Comparison of ENCODE assay signal across 10 cellular contexts in the genomic region with DNA sequence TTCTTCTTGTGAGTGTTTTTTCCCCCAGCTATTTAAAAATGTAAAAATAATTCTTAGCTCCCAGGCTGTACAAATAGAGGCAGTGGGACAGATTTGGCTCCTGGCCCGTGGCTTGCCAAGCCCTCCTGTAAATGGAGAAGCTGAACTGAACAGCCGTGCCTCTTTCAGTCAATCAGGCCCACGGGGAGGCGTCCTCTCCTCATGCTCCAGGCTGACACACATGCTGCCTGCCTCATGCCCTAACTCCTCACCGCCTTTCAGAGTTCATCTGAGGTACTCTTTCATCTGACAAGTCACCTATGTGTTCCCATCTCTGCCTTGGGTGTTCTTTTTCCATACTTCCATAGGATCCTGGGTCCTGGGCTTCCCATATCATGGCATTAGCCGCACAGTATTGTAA. TPM values are rescaled to one million over a fixed set of nuclear protein-coding genes. Genes with fewer than 3 reads are reported as not detected.
DNase-seq lines count a peak whose midpoint lies in the region; ATAC-seq and TF ChIP-seq lines count a peak whose summit lies in the region.
"Had no signal": no experiment of that assay in that cellular context is flagged by ENCODE, and none has a peak within 500 bp of the region (broad histone marks: within the 10 kb centered on the region; RNA-seq: fewer than 3 reads in every experiment).

No MANE protein-coding gene starts in this region.

- H3K4me3 ChIP-seq in CD4-positive, alpha-beta memory T cell (ENCODE audit: low read length in 2 of 2) = no peak overlapping the region
- H3K4me3 ChIP-seq in LNCaP clone FGC (ENCODE audit: low read depth, low read length) (no peak overlapping the region), testis (no peak overlapping the region)

- H3K36me3 Mint-ChIP-seq in CD4-positive, alpha-beta memory T cell = peaks cover 75 to 91% of the 10 kb centered on the region in 2 donors
- peaks cover 74% of the 10 kb centered on the region for H3K36me3 Mint-ChIP-seq in activated naive CD8-positive, alpha-beta T cell treated with anti-CD3 and anti-CD28 coated beads, Interleukin-2, amount 50 U/mL, for 24 hours (ENCODE audit: low read depth)
- peaks cover 14 to 40% of the 10 kb centered on the region in 2 donors for H3K36me3 Mint-ChIP-seq in naive B cell

- peaks cover 38% of the 10 kb centered on the region for H3K4me1 ChIP-seq in CD4-positive, alpha-beta memory T cell (ENCODE audit: insufficient read depth, low read length)
- no peaks in the 10 kb centered on the region for H3K4me1 ChIP-seq in testis

- peaks cover 26 to 41% (median 31%) of the 10 kb centered on the region in 4 donors for H3K4me1 Mint-ChIP-seq in CD4-positive, alpha-beta memory T cell
- H3K4me1 Mint-ChIP-seq in activated naive CD8-positive, alpha-beta T cell treated with anti-CD3 and anti-CD28 coated beads, Interleukin-2, amount 50 U/mL, for 24 hours = peaks cover 39% of the 10 kb centered on the region
- peaks cover 45 to 55% (median 51%) of the 10 kb centered on the region in 3 donors for H3K4me1 Mint-ChIP-seq in naive B cell

- peaks cover 83% of the 10 kb centered on the region for H3K36me3 ChIP-seq in CD4-positive, alpha-beta memory T cell (ENCODE audit: insufficient read depth, low read length)
- H3K36me3 ChIP-seq in testis (ENCODE audit: low read depth, missing control alignments) = no peaks in the 10 kb centered on the region

- no peak overlapping the region for H3K27ac ChIP-seq in CD4-positive, alpha-beta memory T cell (ENCODE audit: low read depth, low read length)
- no peak overlapping the region for H3K27ac ChIP-seq in testis

- WGBS in testis, 2 donors = 86 to 88% methylated on average over 6 of the region's 6 CpGs

- no peaks in the 10 kb centered on the region for H3K9me3 Mint-ChIP-seq in CD4-positive, alpha-beta memory T cell
- H3K9me3 Mint-ChIP-seq in activated naive CD8-positive, alpha-beta T cell treated with anti-CD3 and anti-CD28 coated beads, Interleukin-2, amount 50 U/mL, for 24 hours = no peaks in the 10 kb centered on the region
- no peaks in the 10 kb centered on the region for H3K9me3 Mint-ChIP-seq in naive B cell

- no peak overlapping the region for H3K4me3 Mint-ChIP-seq in CD4-positive, alpha-beta memory T cell
- H3K4me3 Mint-ChIP-seq in activated naive CD8-positive, alpha-beta T cell treated with anti-CD3 and anti-CD28 coated beads, Interleukin-2, amount 50 U/mL, for 24 hours = no peak overlapping the region
- H3K4me3 Mint-ChIP-seq in naive B cell = peak overlapping the region in 1 of 8 donors; percentile 29

- no peaks in the 10 kb centered on the region for H3K9me3 ChIP-seq in CD4-positive, alpha-beta memory T cell (ENCODE audit: control insufficient read depth in 1 of 2, low read length in 2 of 2)
- no peaks in the 10 kb centered on the region for H3K9me3 ChIP-seq in testis

- POLR2A ChIA-PET in CD4-positive, alpha-beta memory T cell (lab: Charles Lee; ENCODE audit: partially characterized antibody) = interaction anchor here (1.1 kb wide), 1 partner anchor 44 kb away, joined by 3 read pairs; no protein-coding TSS in a partner anchor
- POLR2A ChIA-PET in GM10248 (lab: Yijun Ruan, JAX) = no interaction called here

- TF ChIP-seq POLR2A in testis (IDR thresholded peaks at IDR 0.05) = no peak

- no peaks in the 10 kb centered on the region for H3K27me3 Mint-ChIP-seq in CD4-positive, alpha-beta memory T cell
- no peaks in the 10 kb centered on the region for H3K27me3 Mint-ChIP-seq in activated naive CD8-positive, alpha-beta T cell treated with anti-CD3 and anti-CD28 coated beads, Interleukin-2, amount 50 U/mL, for 24 hours
- no peaks in the 10 kb centered on the region for H3K27me3 Mint-ChIP-seq in naive B cell

- peak overlapping the region; percentile 42 to 89 (median 62) for H3K27ac Mint-ChIP-seq in CD4-positive, alpha-beta memory T cell
- peak overlapping the region; percentile 70 for H3K27ac Mint-ChIP-seq in activated naive CD8-positive, alpha-beta T cell treated with anti-CD3 and anti-CD28 coated beads, Interleukin-2, amount 50 U/mL, for 24 hours
- peak overlapping the region; percentile 53 to 95 (median 91) for H3K27ac Mint-ChIP-seq in naive B cell

- DNase-seq in CD4-positive, alpha-beta memory T cell = no peak
- DNase-seq in LNCaP clone FGC (ENCODE audit: low read depth) (no peak), naive B cell (no peak), SKM-1 (lab: John Stamatoyannopoulos, UW; ENCODE audit: unreplicated experiment) (no peak), testis (no peak), GM10248 (ENCODE audit: extremely low spot score) (no peak)
- DNase-seq in activated naive CD8-positive, alpha-beta T cell treated with anti-CD3 and anti-CD28 coated beads, Interleukin-2, amount 50 U/mL, for 24 hours = no peak
- DNase-seq: effector memory CD4-positive, alpha-beta T cell; foreskin melanocyte; NCI-H510A treated with DMSO at 0.1 percent for 48 hours had no signal

- intact Hi-C loops in CD4-positive, alpha-beta memory T cell (cut with micrococcal nuclease) = no loop called here
- intact Hi-C loops in testis (cut with DNase I; ENCODE audit: low total_unique reads) = no loop called here

- CTCF ChIA-PET in CD4-positive, alpha-beta memory T cell (lab: Charles Lee; ENCODE audit: partially characterized antibody) = interaction anchor here (1.3 kb wide), 1 partner anchor 33 kb away, joined by 5 read pairs; no protein-coding TSS in a partner anchor
- CTCF ChIA-PET in GM10248 (lab: Yijun Ruan, JAX) = no interaction called here

- no peaks in the 10 kb centered on the region for H3K27me3 ChIP-seq in CD4-positive, alpha-beta memory T cell (ENCODE audit: insufficient read depth, low read length)
- H3K27me3 ChIP-seq in testis = no peaks in the 10 kb centered on the region

- TF ChIP-seq CTCF in LNCaP clone FGC (IDR thresholded peaks at IDR 0.05; ENCODE audit: control insufficient read depth, extremely low read depth, insufficient read depth) (0 out of 2 replicates have a peak, but pooled peaks have one; percentile 4), testis (IDR thresholded peaks at IDR 0.05) (no peak), GM10248 (IDR thresholded peaks at IDR 0.05; ENCODE audit: control extremely low read depth, extremely low read depth, low read depth, missing control alignments) (no peak)

- no peak for ATAC-seq in activated naive CD8-positive, alpha-beta T cell treated with anti-CD3 and anti-CD28 coated beads, Interleukin-2, amount 50 U/mL, for 24 hours
- no peak for ATAC-seq in naive B cell (ENCODE audit: low read depth in 2 of 2)

RNA-seq across cellular contexts. Expression of a gene that starts 58.9 kb away (rescaled TPM):
- total RNA-seq in CD4-positive, alpha-beta memory T cell = not detected
- polyA plus RNA-seq in CD4-positive, alpha-beta memory T cell = not detected
- polyA plus RNA-seq in naive B cell (ENCODE audit: low read depth in 6 of 6) (not detected), testis (ENCODE audit: insufficient read depth, low read depth, low replicate concordance) (0.26 TPM)
- not detected for total RNA-seq in testis
